8 cellular contexts compared by ENCODE assay signal in the genomic region with DNA sequence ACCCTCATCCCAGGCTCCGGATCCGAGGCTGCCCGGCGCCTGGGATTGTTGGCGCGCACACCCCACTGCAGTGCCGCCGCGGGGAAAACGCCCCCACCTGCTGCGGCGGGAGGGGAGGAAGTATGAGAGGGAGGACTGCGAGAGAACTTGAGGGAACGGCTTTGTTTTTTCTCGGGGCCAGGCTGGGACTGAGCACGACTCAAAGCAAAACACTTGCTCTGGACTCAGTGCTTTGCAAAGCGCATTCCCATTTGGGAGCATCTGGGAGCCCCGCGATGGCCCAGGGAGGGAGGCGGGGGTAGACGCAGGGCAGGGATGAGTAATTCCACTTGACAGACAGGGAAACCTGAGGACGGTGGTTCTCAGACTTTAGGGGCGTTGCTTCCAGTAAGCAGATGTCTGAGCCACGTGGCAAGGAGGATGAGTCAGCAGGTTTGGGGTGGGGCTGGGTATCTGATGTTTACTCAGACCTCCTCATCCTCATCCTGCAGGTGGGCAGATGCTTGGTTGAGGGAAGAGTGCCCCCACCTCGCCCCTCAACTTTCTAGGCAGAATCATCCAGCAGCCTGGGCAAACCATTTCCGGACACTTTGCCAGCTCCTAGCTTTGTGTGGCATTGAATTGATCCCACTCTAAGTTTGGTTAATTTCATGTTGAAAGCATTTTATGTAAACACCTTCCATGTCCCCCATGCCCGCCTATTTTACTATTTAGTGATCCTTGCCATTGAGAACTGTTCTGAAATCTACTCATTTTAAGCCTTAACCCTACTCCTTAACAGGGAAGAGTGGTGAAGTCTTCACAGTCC.
A peak's percentile ranks its signal among the peaks of the same experiment; 100 is the strongest.
DNase-seq lines count a peak whose midpoint lies in the region; ATAC-seq and TF ChIP-seq lines count a peak whose summit lies in the region.

No MANE protein-coding gene starts in this region.

- no peaks in the 10 kb centered on the region for H3K9me3 Mint-ChIP-seq in memory B cell

- H3K27ac Mint-ChIP-seq in memory B cell = peak overlapping the region; percentile 81

- peak; percentile 58 for ATAC-seq in HG03108 (IDR thresholded peaks at IDR 0.05; ENCODE audit: unreplicated experiment)
- peak; percentile 61 for ATAC-seq in memory B cell (ENCODE audit: low read depth)
- no peak for ATAC-seq in HG02970 (IDR thresholded peaks at IDR 0.05; ENCODE audit: low FRiP score, unreplicated experiment)

- DNase-seq in GM12864 (ENCODE audit: low read depth) (peak; percentile 72), NCI-H524 (lab: John Stamatoyannopoulos, UW) (peak; percentile 98 to 99), dedifferentiated amniotic fluid mesenchymal stem cell (ENCODE audit: extremely low spot score) (peak; percentile 69), memory B cell (ENCODE audit: low spot score in 2 of 2) (peak in 1 of 2 donors; percentile 28)
- DNase-seq in activated CD4-positive, alpha-beta T cell treated with anti-CD3 and anti-CD28 coated beads for 48 hours = peak; percentile 89
- DNase-seq in stimulated activated CD8-positive, alpha-beta memory T cell treated with anti-CD3 and anti-CD28 coated beads, Interleukin-15, amount 100 ng/mL, for 48 hours (ENCODE audit: low read depth in 2 of 2) = peak; percentile 71 to 83

- H3K4me1 Mint-ChIP-seq in memory B cell = peaks cover 34% of the 10 kb centered on the region

- peak overlapping the region; percentile 18 for H3K4me3 ChIP-seq in GM12864 (ENCODE audit: low read depth, low read length)

- no peaks in the 10 kb centered on the region for H3K36me3 Mint-ChIP-seq in memory B cell

- peak overlapping the region; percentile 88 for H3K4me3 Mint-ChIP-seq in memory B cell

- H3K27me3 Mint-ChIP-seq in memory B cell = no peaks in the 10 kb centered on the region

- no peak for TF ChIP-seq CTCF in GM12864 (IDR thresholded peaks at IDR 0.05; ENCODE audit: low read depth, low read length, missing control alignments)
